Comparison of ENCODE assay signal across 8 cellular contexts in the genomic region with DNA sequence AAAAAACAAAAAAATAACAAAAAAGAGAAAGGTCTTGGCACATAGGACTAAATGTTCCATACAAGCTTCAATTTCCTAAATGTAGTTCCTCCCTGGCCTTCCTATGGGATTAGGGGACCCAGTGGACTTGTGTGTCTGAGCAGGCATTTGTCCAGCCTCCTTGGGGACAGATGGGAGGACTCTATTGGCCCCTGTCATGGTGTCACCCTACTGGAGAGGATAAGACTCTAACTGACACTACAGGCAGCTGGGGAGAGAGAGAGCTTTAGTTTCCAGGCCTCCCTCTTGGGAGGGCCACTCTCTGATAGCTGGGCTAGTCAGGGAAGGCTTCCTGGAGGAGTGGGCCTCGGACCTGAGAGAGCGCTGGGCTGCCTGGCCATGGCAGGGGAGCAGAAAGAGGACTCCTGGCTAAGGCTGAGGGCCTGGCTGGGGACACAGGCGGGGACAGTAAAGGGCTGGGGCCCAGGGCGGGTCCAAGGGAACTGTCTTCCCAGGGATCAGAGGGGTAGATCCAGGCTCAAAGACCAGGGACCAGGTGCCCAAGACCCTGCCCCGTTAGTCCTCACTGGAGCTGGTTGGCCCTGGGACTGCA.
A peak's percentile ranks its signal among the peaks of the same experiment; 100 is the strongest.
DNase-seq lines count a peak whose midpoint lies in the region; ATAC-seq and TF ChIP-seq lines count a peak whose summit lies in the region.
"Not testable (repeated sequence)": the region's sequence is repeated elsewhere in the genome, so short reads cannot be mapped to it uniquely, and the experiment has no call there.

No MANE protein-coding gene starts in this region.

- intact Hi-C loops in heart left ventricle (cut with DNase I), result not testable (repeated sequence)

- ATAC-seq in GM18867 (IDR thresholded peaks at IDR 0.05; ENCODE audit: unreplicated experiment), result peak; percentile 32
- peak; percentile 40 for ATAC-seq in GM19452 (IDR thresholded peaks at IDR 0.05; ENCODE audit: unreplicated experiment)
- peak; percentile 36 for ATAC-seq in GM21717 (IDR thresholded peaks at IDR 0.05; ENCODE audit: unreplicated experiment)
- ATAC-seq in HG02870 (IDR thresholded peaks at IDR 0.05; ENCODE audit: unreplicated experiment), result peak; percentile 21
- ATAC-seq in HG03139 (IDR thresholded peaks at IDR 0.05; ENCODE audit: unreplicated experiment), result peak; percentile 38
- peak; percentile 29 for ATAC-seq in HG03571 (IDR thresholded peaks at IDR 0.05; ENCODE audit: unreplicated experiment)
- ATAC-seq in heart left ventricle, result peak; percentile 36 to 47 (median 42)
- peak; percentile 61 for ATAC-seq in stimulated activated memory B cell treated with anti-CD40 and anti-IgM and Interleukin-4, amounts not matched to agents 10 μg/mL and 1 μg/mL and 100 μg/mL, for 72 hours

- H3K27me3 Mint-ChIP-seq in stimulated activated memory B cell treated with anti-CD40 and anti-IgM and Interleukin-4, amounts not matched to agents 10 μg/mL and 1 μg/mL and 100 μg/mL, for 72 hours, result not testable (repeated sequence)

- DNase-seq in heart left ventricle, result not testable (repeated sequence)

- H3K36me3 ChIP-seq in heart left ventricle, result not testable (repeated sequence)

- not testable (repeated sequence) for H3K9me3 Mint-ChIP-seq in stimulated activated memory B cell treated with anti-CD40 and anti-IgM and Interleukin-4, amounts not matched to agents 10 μg/mL and 1 μg/mL and 100 μg/mL, for 72 hours

- not testable (repeated sequence) for H3K36me3 Mint-ChIP-seq in stimulated activated memory B cell treated with anti-CD40 and anti-IgM and Interleukin-4, amounts not matched to agents 10 μg/mL and 1 μg/mL and 100 μg/mL, for 72 hours

- H3K4me1 Mint-ChIP-seq in stimulated activated memory B cell treated with anti-CD40 and anti-IgM and Interleukin-4, amounts not matched to agents 10 μg/mL and 1 μg/mL and 100 μg/mL, for 72 hours, result not testable (repeated sequence)

- H3K9me3 ChIP-seq in heart left ventricle, result not testable (repeated sequence)

- not testable (repeated sequence) for TF ChIP-seq CTCF in heart left ventricle (IDR thresholded peaks at IDR 0.05)

- not testable (repeated sequence) for H3K4me3 ChIP-seq in heart left ventricle

- not testable (repeated sequence) for H3K27me3 ChIP-seq in heart left ventricle

- H3K4me1 ChIP-seq in heart left ventricle, result not testable (repeated sequence)

- H3K27ac Mint-ChIP-seq in stimulated activated memory B cell treated with anti-CD40 and anti-IgM and Interleukin-4, amounts not matched to agents 10 μg/mL and 1 μg/mL and 100 μg/mL, for 72 hours, result not testable (repeated sequence)

- WGBS in heart left ventricle, 4 donors, result no CpG with 5 or more reads among the region's 5 CpGs

- not testable (repeated sequence) for H3K27ac ChIP-seq in heart left ventricle

- not testable (repeated sequence) for TF ChIP-seq POLR2A in heart left ventricle (IDR thresholded peaks at IDR 0.05)

- H3K4me3 Mint-ChIP-seq in stimulated activated memory B cell treated with anti-CD40 and anti-IgM and Interleukin-4, amounts not matched to agents 10 μg/mL and 1 μg/mL and 100 μg/mL, for 72 hours, result not testable (repeated sequence)
